In genomic region chr19:49579947-49580263, GRCh38 we compare ENCODE assay signal across 8 cellular contexts. TPM values are rescaled to one million over a fixed set of nuclear protein-coding genes. Genes with fewer than 3 reads are reported as not detected.
DNase-seq lines count a peak whose midpoint lies in the region; ATAC-seq and TF ChIP-seq lines count a peak whose summit lies in the region.

No MANE protein-coding gene starts in this region.

- POLR2A ChIA-PET in MCF 10A (lab: Yijun Ruan, JAX), result interaction anchor here (0.5 to 4.8 kb wide), 22 partner anchors 9 to 653 kb away, joined by 3 to 138 read pairs (median 11); partner anchors contain the start of genes ALDH16A1, ATF5, BCL2L12 and GYS1

- H3K36me3 Mint-ChIP-seq in MCF 10A (ENCODE audit: insufficient read depth, unreplicated experiment), result peaks cover 13% of the 10 kb centered on the region
- no peaks in the 10 kb centered on the region for H3K36me3 Mint-ChIP-seq in mesothelial cell of epicardium

- intact Hi-C loops in MCF 10A (cut with micrococcal nuclease), result loop anchor here (2.0 kb wide), 1 partner anchor 61 kb away; the partner anchor contains the start of gene RRAS

- H3K27me3 Mint-ChIP-seq in MCF 10A (ENCODE audit: insufficient read depth, unreplicated experiment) (no peaks in the 10 kb centered on the region), mesothelial cell of epicardium (ENCODE audit: low read depth) (no peaks in the 10 kb centered on the region)

- CTCF ChIA-PET in MCF 10A (lab: Yijun Ruan, JAX), result interaction anchor here (0.6 to 4.6 kb wide), 3 partner anchors 10 to 94 kb away, joined by 3 to 40 read pairs (median 9); no protein-coding TSS in a partner anchor

- H3K4me1 Mint-ChIP-seq in MCF 10A (ENCODE audit: insufficient read depth, unreplicated experiment) (peaks cover 22% of the 10 kb centered on the region), mesothelial cell of epicardium (peaks cover 19% of the 10 kb centered on the region)

- TF ChIP-seq CTCF in AG09309 (IDR thresholded peaks at IDR 0.05; ENCODE audit: control insufficient read depth, insufficient read depth, low read depth, low read length, missing control alignments) (no peak), MCF 10A (IDR thresholded peaks at IDR 0.05; ENCODE audit: unreplicated experiment) (no peak), mesothelial cell of epicardium (IDR thresholded peaks at IDR 0.05; ENCODE audit: unreplicated experiment) (no peak)

- H3K4me3 Mint-ChIP-seq in MCF 10A (ENCODE audit: unreplicated experiment), result peak overlapping the region; percentile 92
- peak overlapping the region; percentile 93 for H3K4me3 Mint-ChIP-seq in mesothelial cell of epicardium

- ATAC-seq in HG03196 (IDR thresholded peaks at IDR 0.05; ENCODE audit: unreplicated experiment), result peak; percentile 6
- ATAC-seq in HG02610 (IDR thresholded peaks at IDR 0.05; ENCODE audit: unreplicated experiment), result no peak
- no peak for ATAC-seq in GM18519 (IDR thresholded peaks at IDR 0.05; ENCODE audit: low FRiP score, unreplicated experiment)

- DNase-seq in AG09309 (ENCODE audit: low read depth), result no peak
- DNase-seq in MCF 10A (ENCODE audit: unreplicated experiment), result no peak
- no peak for DNase-seq in mesothelial cell of epicardium (ENCODE audit: low spot score in 2 of 2, unreplicated experiment in 2 of 2)
- DNase-seq in DMS79 (lab: John Stamatoyannopoulos, UW), result no peak
- no peak for DNase-seq in medulla oblongata (ENCODE audit: extremely low spot score)

- H3K27ac Mint-ChIP-seq in MCF 10A (ENCODE audit: low read depth, unreplicated experiment) (peak overlapping the region; percentile 96), mesothelial cell of epicardium (peak overlapping the region; percentile 94)

- no peaks in the 10 kb centered on the region for H3K9me3 Mint-ChIP-seq in MCF 10A (ENCODE audit: unreplicated experiment)
- H3K9me3 Mint-ChIP-seq in mesothelial cell of epicardium, result no peaks in the 10 kb centered on the region

- H3K4me3 ChIP-seq in AG09309 (ENCODE audit: control insufficient read depth, low read depth, low read length), result peak overlapping the region; percentile 77

- no TSS peak for BruUV-seq in MCF 10A (replicated peaks; lab: Mats Ljungman, UMichigan)

RNA-seq across cellular contexts. Expression of gene NOSIP, which starts 0.5 kb away (rescaled TPM):
- total RNA-seq in MCF 10A (2022) (54.4 and 57.9 TPM in 2 replicates), mesothelial cell of epicardium (53.3 to 60.7 TPM (median 60.1 TPM) in 3 replicates)

RNA-seq across cellular contexts. Expression of gene PRRG2, which starts 1.2 kb away (rescaled TPM):
- total RNA-seq in MCF 10A (2022), result 3.9 and 4.7 TPM in 2 replicates
- total RNA-seq in mesothelial cell of epicardium, result 0.87 to 1.4 TPM (median 1.1 TPM) in 3 replicates

RNA-seq across cellular contexts. Expression of gene PRR12, which starts 11.1 kb away (rescaled TPM):
- total RNA-seq in MCF 10A (2022) (19.0 and 20.2 TPM in 2 replicates), mesothelial cell of epicardium (53.3 to 58.5 TPM (median 54.2 TPM) in 3 replicates)

RNA-seq across cellular contexts. Expression of gene RCN3, which starts 52.1 kb away (rescaled TPM):
- total RNA-seq in MCF 10A (2022) (not detected in 2 replicates), mesothelial cell of epicardium (30.3 to 35.1 TPM (median 31.1 TPM) in 3 replicates)
